Comparison of ENCODE assay signal across 22 cellular contexts in the genomic region with DNA sequence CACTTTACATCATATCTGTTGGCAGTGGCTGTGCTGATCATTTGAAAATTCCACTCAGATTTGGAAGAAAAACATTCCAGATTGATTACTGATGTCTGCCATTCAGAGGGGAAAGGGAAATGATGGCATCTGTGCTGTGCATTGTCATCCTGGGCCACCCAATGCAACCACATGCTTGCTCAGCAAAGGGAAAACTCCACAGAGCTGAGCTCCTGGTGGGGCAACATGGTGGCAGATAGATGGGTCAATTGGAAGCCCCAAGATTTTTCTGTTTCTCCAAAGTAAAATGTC. TPM values are rescaled to one million over a fixed set of nuclear protein-coding genes. Genes with fewer than 3 reads are reported as not detected.
"Had no signal": no experiment of that assay in that cellular context is flagged by ENCODE, and none has a peak within 500 bp of the region (broad histone marks: within the 10 kb centered on the region; RNA-seq: fewer than 3 reads in every experiment).

No MANE protein-coding gene starts in this region.

- DNase-seq: activated CD4-positive, alpha-beta memory T cell treated with anti-CD3 and anti-CD28 coated beads, Interleukin-2, amount 10 ng/mL, durations not matched to agents 7 days and 5 days; activated CD4-positive, alpha-beta T cell treated with anti-CD3 and anti-CD28 coated beads for 36 hours; activated CD4-positive, alpha-beta T cell treated with anti-CD3 and anti-CD28 coated beads, Interleukin-2, amount 50 U/mL, for 1 hour; activated gamma-delta T cell; activated naive CD4-positive, alpha-beta T cell treated with anti-CD3 and anti-CD28 coated beads for 36 hours; activated naive CD8-positive, alpha-beta T cell treated with anti-CD3 and anti-CD28 coated beads, Interleukin-2, amount 10 ng/mL, durations not matched to agents 7 days and 5 days; activated T-cell treated with anti-CD3 and anti-CD28 coated beads for 4 hours; activated T-cell treated with anti-CD3 and anti-CD28 coated beads, Interleukin-2, amount 50 U/mL, for 48 hours; adrenal gland; anterior cingulate cortex; caudate nucleus; NCI-H1092; NCI-H1930; NCI-H2107; NCI-H2171 treated with DMSO at 0.1 percent for 48 hours; NCI-H526; NCI-H82; SJCRH30; SK-N-SH; T-helper 1 cell; WERI-Rb-1 had no signal

- H3K4me3 ChIP-seq: adrenal gland, SJCRH30 had no signal

- H3K27me3 ChIP-seq: adrenal gland, SJCRH30 had no signal

RNA-seq across cellular contexts. Expression of a gene that starts 11.8 kb away (rescaled TPM):
- total RNA-seq: MCF 10A had no signal
